8 cellular contexts compared by ENCODE assay signal in the genomic region with DNA sequence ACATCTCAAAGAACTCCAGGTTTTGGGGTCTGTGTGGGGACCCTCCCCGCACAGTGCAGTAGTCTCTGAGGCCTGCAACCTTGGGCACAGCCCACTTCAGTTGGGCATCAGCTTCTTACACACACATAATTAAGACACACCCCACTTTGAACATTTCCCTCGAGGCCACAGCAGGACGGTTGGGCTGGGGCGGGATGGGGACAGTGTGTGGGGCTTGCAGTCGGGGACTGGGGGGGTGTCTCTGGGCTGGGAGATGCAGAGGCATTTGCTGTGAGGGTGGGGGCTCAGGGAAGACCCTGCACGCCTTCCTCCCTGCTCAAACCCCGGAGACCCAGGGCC. TPM values are rescaled to one million over a fixed set of nuclear protein-coding genes. Genes with fewer than 3 reads are reported as not detected.
DNase-seq lines count a peak whose midpoint lies in the region; ATAC-seq, FAIRE-seq and TF ChIP-seq lines count a peak whose summit lies in the region.

No MANE protein-coding gene starts in this region.

- TF ChIP-seq CTCF in AG09309 (IDR thresholded peaks at IDR 0.05; ENCODE audit: control insufficient read depth, insufficient read depth, low read depth, low read length, missing control alignments): no peak
- TF ChIP-seq CTCF in bronchial epithelial cell (IDR thresholded peaks at IDR 0.05; ENCODE audit: insufficient read depth, low read length, severe bottlenecking): no peak

- no peaks in the 10 kb centered on the region for H3K27me3 Mint-ChIP-seq in IgD-negative memory B cell
- H3K27me3 Mint-ChIP-seq in naive thymus-derived CD8-positive, alpha-beta T cell: no peaks in the 10 kb centered on the region

- POLR2A ChIA-PET in naive thymus-derived CD8-positive, alpha-beta T cell (lab: Charles Lee): interaction anchor here (0.7 to 22.8 kb wide), 13 partner anchors 3 to 113 kb away, joined by 3 to 821 read pairs (median 4); a partner anchor contains a TSS

- peaks cover 1% of the 10 kb centered on the region for H3K27me3 ChIP-seq in bronchial epithelial cell (ENCODE audit: control insufficient read depth, insufficient read depth, low read length)

- FAIRE-seq in bronchial epithelial cell (lab: Jason Lieb, UNC): no peak

- peaks cover 1% of the 10 kb centered on the region for H3K36me3 ChIP-seq in bronchial epithelial cell (ENCODE audit: control insufficient read depth, insufficient read depth, low read length)

- H3K4me3 Mint-ChIP-seq in IgD-negative memory B cell: peak overlapping the region; percentile 94 to 99 (median 97)
- H3K4me3 Mint-ChIP-seq in naive thymus-derived CD8-positive, alpha-beta T cell: peak overlapping the region; percentile 91 to 99 (median 97)

- no peak for ATAC-seq in naive thymus-derived CD8-positive, alpha-beta T cell
- ATAC-seq in GM18858 (IDR thresholded peaks at IDR 0.05; ENCODE audit: unreplicated experiment) (no peak), HG03457 (IDR thresholded peaks at IDR 0.05; ENCODE audit: unreplicated experiment) (no peak)

- peak overlapping the region; percentile 89 to 96 (median 90) for H3K27ac Mint-ChIP-seq in IgD-negative memory B cell
- peak overlapping the region; percentile 45 to 97 (median 91) for H3K27ac Mint-ChIP-seq in naive thymus-derived CD8-positive, alpha-beta T cell

- no peaks in the 10 kb centered on the region for H3K9me3 Mint-ChIP-seq in IgD-negative memory B cell
- no peaks in the 10 kb centered on the region for H3K9me3 Mint-ChIP-seq in naive thymus-derived CD8-positive, alpha-beta T cell

- peaks cover 7% of the 10 kb centered on the region for H3K36me3 Mint-ChIP-seq in IgD-negative memory B cell
- peaks cover 4 to 20% (median 10%) of the 10 kb centered on the region in 3 donors for H3K36me3 Mint-ChIP-seq in naive thymus-derived CD8-positive, alpha-beta T cell

- H3K4me1 Mint-ChIP-seq in IgD-negative memory B cell: peaks cover 12 to 23% (median 19%) of the 10 kb centered on the region in 3 donors
- peaks cover 19 to 50% (median 43%) of the 10 kb centered on the region in 4 donors for H3K4me1 Mint-ChIP-seq in naive thymus-derived CD8-positive, alpha-beta T cell

- H3K4me3 ChIP-seq in AG09309 (ENCODE audit: control insufficient read depth, low read depth, low read length) (peak overlapping the region; percentile 62), bronchial epithelial cell (ENCODE audit: low read depth, low read length) (peak overlapping the region; percentile 51)

- DNase-seq in AG09309 (ENCODE audit: low read depth) (no peak), bronchial epithelial cell (ENCODE audit: low read depth) (no peak), anterior cingulate cortex (lab: John Stamatoyannopoulos, UW) (no peak)
- no peak for DNase-seq in naive thymus-derived CD8-positive, alpha-beta T cell
- no peak for DNase-seq in central memory CD4-positive, alpha-beta T cell

RNA-seq across cellular contexts. Expression of a gene that starts 1.2 kb away (rescaled TPM):
- 1.7 TPM for polyA plus RNA-seq in IgD-negative memory B cell
- total RNA-seq in bronchial epithelial cell: 4.5 and 6.8 TPM in 2 replicates
- 100 to 1,000 TPM; 151 to 153 TPM for total RNA-seq in naive thymus-derived CD8-positive, alpha-beta T cell
- 1 to 10 TPM in 2 of 3 donors, under 1 TPM in 1; 0.54 to 3.0 (median 1.6) TPM for polyA plus RNA-seq in naive thymus-derived CD8-positive, alpha-beta T cell

RNA-seq across cellular contexts. Expression of a gene that starts 34.5 kb away (rescaled TPM):
- 39.4 TPM for polyA plus RNA-seq in IgD-negative memory B cell
- 12.1 and 13.3 TPM in 2 replicates for total RNA-seq in bronchial epithelial cell
- total RNA-seq in naive thymus-derived CD8-positive, alpha-beta T cell: 10 to 100 TPM; 32.2 to 32.4 TPM
- polyA plus RNA-seq in naive thymus-derived CD8-positive, alpha-beta T cell: 10 to 100 TPM; 21.0 to 43.6 (median 25.4) TPM

RNA-seq across cellular contexts. Expression of a gene that starts 38.0 kb away (rescaled TPM):
- polyA plus RNA-seq in IgD-negative memory B cell: 2.3 TPM
- total RNA-seq in bronchial epithelial cell: 6.3 and 6.9 TPM in 2 replicates
- total RNA-seq in naive thymus-derived CD8-positive, alpha-beta T cell: 1 to 10 TPM; 6.6 to 8.9 TPM
- polyA plus RNA-seq in naive thymus-derived CD8-positive, alpha-beta T cell: 1 to 10 TPM in 2 of 3 donors, under 1 TPM in 1; 0.77 to 2.2 (median 2.0) TPM

RNA-seq across cellular contexts. Expression of a gene that starts 44.6 kb away (rescaled TPM):
- polyA plus RNA-seq in IgD-negative memory B cell: not detected
- not detected in 2 replicates for total RNA-seq in bronchial epithelial cell
- total RNA-seq in naive thymus-derived CD8-positive, alpha-beta T cell: not detected
- not detected for polyA plus RNA-seq in naive thymus-derived CD8-positive, alpha-beta T cell

Comparison
In these comparisons a context has a peak if more than half of its experiments do, and no peak if none do; other contexts are left out.
1. RNA of a gene that starts 1.2 kb away (total RNA-seq): 151 to 153 TPM in naive thymus-derived CD8-positive, alpha-beta T cell; 4.5 to 6.8 TPM in bronchial epithelial cell; every median in the first group is over 10 times any median in the second.